ENCODE assay signal across 8 cellular contexts in the genomic region with DNA sequence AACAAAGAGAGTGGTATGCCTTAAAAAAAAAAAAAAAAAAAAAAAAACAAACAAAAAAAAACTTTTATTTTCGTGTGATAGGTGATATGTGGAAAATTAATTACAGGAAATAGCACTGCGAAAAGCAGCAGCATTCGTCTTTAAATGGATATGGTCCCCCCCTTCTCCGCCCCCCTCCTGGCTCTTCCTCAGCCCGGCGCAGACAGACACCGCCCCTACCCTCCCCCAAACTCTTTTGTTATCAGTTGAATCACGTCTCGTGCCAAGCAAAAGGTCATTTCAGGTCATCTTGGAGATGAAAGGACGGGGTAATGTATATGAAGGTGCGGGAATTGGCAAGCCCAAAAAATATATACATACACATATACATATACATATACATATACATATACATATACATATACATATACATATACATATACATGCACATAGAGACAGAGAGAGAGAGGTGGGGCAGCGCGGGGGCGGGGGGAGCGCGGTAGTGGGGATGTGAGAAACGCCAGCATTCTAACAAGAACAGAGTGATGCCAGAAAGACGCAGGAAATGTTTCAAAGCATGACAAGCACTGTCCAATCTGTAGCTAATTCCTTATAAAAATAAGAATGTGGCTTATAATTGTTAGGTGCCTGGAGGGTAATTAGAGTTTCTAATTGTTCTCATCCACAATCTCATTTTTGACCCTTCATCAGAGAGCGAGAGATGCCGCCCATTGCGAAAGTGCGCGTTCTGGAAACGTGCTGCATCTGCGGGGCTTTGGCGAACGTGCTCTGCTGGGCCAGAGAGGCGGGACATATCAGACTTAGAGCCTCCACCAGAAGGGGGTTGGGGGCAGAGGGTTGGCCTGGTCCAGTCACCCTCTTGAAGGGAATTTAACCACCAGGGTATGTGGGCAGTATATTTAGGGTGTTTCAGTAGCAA.
DNase-seq lines count a peak whose midpoint lies in the region; ATAC-seq and TF ChIP-seq lines count a peak whose summit lies in the region.

No MANE protein-coding gene starts in this region.

- intact Hi-C loops in PC-9 (cut with micrococcal nuclease; ENCODE audit: unreplicated experiment), result no loop called here
- intact Hi-C loops in activated CD4-positive, alpha-beta memory T cell treated with anti-CD3 and anti-CD28 coated beads for 36 hours (cut with micrococcal nuclease), result no loop called here

- H3K4me1 ChIP-seq in BE2C, result no peaks in the 10 kb centered on the region
- H3K4me1 ChIP-seq in PC-9 (replicated peaks; ENCODE audit: insufficient read depth), result peaks cover 8% of the 10 kb centered on the region; the same call in 1 of the 2 replicates
- H3K4me1 ChIP-seq in osteoblast (ENCODE audit: insufficient read depth, low read length), result peaks cover 15% of the 10 kb centered on the region

- H4K20me1 ChIP-seq in PC-9 (ENCODE audit: insufficient read depth) (no peaks in the 10 kb centered on the region), osteoblast (ENCODE audit: insufficient read depth, low read length) (no peaks in the 10 kb centered on the region)

- TF ChIP-seq CTCF in BE2C (IDR thresholded peaks at IDR 0.05; ENCODE audit: low read depth, low read length) (no peak), PC-9 (conservative IDR thresholded peaks at IDR 0.05) (no peak), osteoblast (IDR thresholded peaks at IDR 0.05; ENCODE audit: extremely low read depth, low read depth, low read length) (no peak)

- peak overlapping the region; percentile 88 for H3K4me2 ChIP-seq in PC-9
- H3K4me2 ChIP-seq in osteoblast (ENCODE audit: insufficient read depth, low read length), result peak overlapping the region; percentile 89

- H3K9me3 ChIP-seq in BE2C (no peaks in the 10 kb centered on the region), PC-9 (ENCODE audit: insufficient read depth, low read depth) (no peaks in the 10 kb centered on the region; the same call in 1 of the 2 replicates), osteoblast (ENCODE audit: low read depth, low read length) (no peaks in the 10 kb centered on the region)

- no peak overlapping the region for H3K4me3 Mint-ChIP-seq in activated CD4-positive, alpha-beta memory T cell treated with anti-CD3 and anti-CD28 coated beads for 36 hours

- no TSS peak for BruUV-seq in PC-9 (replicated peaks; lab: Mats Ljungman, UMichigan)

- no peaks in the 10 kb centered on the region for H3K9me2 ChIP-seq in PC-9 (ENCODE audit: insufficient read depth)

- DNase-seq in BE2C, result no peak
- DNase-seq in PC-9, result no peak
- DNase-seq in globus pallidus (ENCODE audit: low spot score), result peak; percentile 81
- no peak for DNase-seq in osteoblast (ENCODE audit: insufficient read length, low spot score, missing footprints)
- no peak for DNase-seq in activated CD4-positive, alpha-beta memory T cell treated with anti-CD3 and anti-CD28 coated beads for 36 hours
- DNase-seq in UCSD-AML1 (lab: John Stamatoyannopoulos, UW; ENCODE audit: unreplicated experiment), result no peak
- no peak for DNase-seq in activated CD4-positive, alpha-beta T cell treated with anti-CD3 and anti-CD28 coated beads for 4 hours

- peak overlapping the region; percentile 81 for H2AFZ ChIP-seq in PC-9
- H2AFZ ChIP-seq in osteoblast (ENCODE audit: low read length), result peak overlapping the region; percentile 1

- peak overlapping the region; percentile 3; the same call in 1 of the 2 replicates for H3K4me3 ChIP-seq in BE2C (ENCODE audit: low read depth, low read length)
- H3K4me3 ChIP-seq in PC-9, result peak overlapping the region; percentile 71; the same call in 1 of the 2 replicates
- H3K4me3 ChIP-seq in osteoblast (ENCODE audit: insufficient read depth, low read length), result peak overlapping the region; percentile 61

- no peak for ATAC-seq in HG02642 (IDR thresholded peaks at IDR 0.05; ENCODE audit: poor library complexity, unreplicated experiment)

- H3F3A ChIP-seq in PC-9 (ENCODE audit: insufficient read depth, low read depth), result no peaks in the 10 kb centered on the region

- no peaks in the 10 kb centered on the region for H3K4me1 Mint-ChIP-seq in activated CD4-positive, alpha-beta memory T cell treated with anti-CD3 and anti-CD28 coated beads for 36 hours (ENCODE audit: low read depth)

- CTCF ChIA-PET in PC-9 (lab: Charles Lee), result no interaction called here
- CTCF ChIA-PET in activated CD4-positive, alpha-beta memory T cell treated with anti-CD3 and anti-CD28 coated beads for 36 hours (lab: Charles Lee), result no interaction called here

- POLR2A ChIA-PET in PC-9 (lab: Charles Lee; ENCODE audit: unreplicated experiment), result no interaction called here
- POLR2A ChIA-PET in activated CD4-positive, alpha-beta memory T cell treated with anti-CD3 and anti-CD28 coated beads for 36 hours (lab: Charles Lee), result no interaction called here

- peaks cover 19% of the 10 kb centered on the region for H3K27me3 Mint-ChIP-seq in activated CD4-positive, alpha-beta memory T cell treated with anti-CD3 and anti-CD28 coated beads for 36 hours

- H3K79me2 ChIP-seq in PC-9 (ENCODE audit: low read depth) (no peaks in the 10 kb centered on the region), osteoblast (ENCODE audit: insufficient read depth, low read length) (no peaks in the 10 kb centered on the region)

- H3K27ac ChIP-seq in PC-9, result no peak overlapping the region
- H3K27ac ChIP-seq in osteoblast (ENCODE audit: low read depth, low read length), result no peak overlapping the region

- H3K27ac Mint-ChIP-seq in activated CD4-positive, alpha-beta memory T cell treated with anti-CD3 and anti-CD28 coated beads for 36 hours, result no peak overlapping the region

- H3K27me3 ChIP-seq in BE2C (no peaks in the 10 kb centered on the region), PC-9 (ENCODE audit: insufficient read depth, low read depth) (no peaks in the 10 kb centered on the region), osteoblast (ENCODE audit: insufficient read depth, low read length) (peaks cover 54% of the 10 kb centered on the region)

- no peaks in the 10 kb centered on the region for H3K9me3 Mint-ChIP-seq in activated CD4-positive, alpha-beta memory T cell treated with anti-CD3 and anti-CD28 coated beads for 36 hours

- H3K36me3 ChIP-seq in BE2C (no peaks in the 10 kb centered on the region), PC-9 (ENCODE audit: low read depth) (no peaks in the 10 kb centered on the region), osteoblast (ENCODE audit: insufficient read depth, low read length) (no peaks in the 10 kb centered on the region)

- no peaks in the 10 kb centered on the region for H3K36me3 Mint-ChIP-seq in activated CD4-positive, alpha-beta memory T cell treated with anti-CD3 and anti-CD28 coated beads for 36 hours

Comparison
In these comparisons a context has a peak if more than half of its experiments do, and no peak if none do; other contexts are left out.
1. H3K4me3 ChIP-seq: peak in every context shown above with its lines; median percentile 71 in PC-9; 61 in osteoblast; 3 in BE2C.